8 cellular contexts compared by ENCODE assay signal in genomic region chr12:19129121-19129485, GRCh38. TPM values are rescaled to one million over a fixed set of nuclear protein-coding genes. Genes with fewer than 3 reads are reported as not detected.
DNase-seq lines count a peak whose midpoint lies in the region; ATAC-seq lines count a peak whose summit lies in the region.

No MANE protein-coding gene starts in this region.

- H3K9me3 Mint-ChIP-seq in activated CD4-positive, alpha-beta memory T cell treated with anti-CD3 and anti-CD28 coated beads, Interleukin-2, amount 10 ng/mL, durations not matched to agents 7 days and 5 days: peaks cover 11% of the 10 kb centered on the region
- H3K9me3 Mint-ChIP-seq in stimulated activated effector memory CD8-positive, alpha-beta T cell treated with anti-CD3 and anti-CD28 coated beads, Interleukin-12 subunit alpha, Interleukin-12 subunit beta, amount 100 ng/mL, for 72 hours: peaks cover 12% of the 10 kb centered on the region

- peaks cover 29% of the 10 kb centered on the region for H3K4me1 Mint-ChIP-seq in activated CD4-positive, alpha-beta memory T cell treated with anti-CD3 and anti-CD28 coated beads, Interleukin-2, amount 10 ng/mL, durations not matched to agents 7 days and 5 days
- H3K4me1 Mint-ChIP-seq in stimulated activated effector memory CD8-positive, alpha-beta T cell treated with anti-CD3 and anti-CD28 coated beads, Interleukin-12 subunit alpha, Interleukin-12 subunit beta, amount 100 ng/mL, for 72 hours: peaks cover 14% of the 10 kb centered on the region

- H3K27me3 Mint-ChIP-seq in activated CD4-positive, alpha-beta memory T cell treated with anti-CD3 and anti-CD28 coated beads, Interleukin-2, amount 10 ng/mL, durations not matched to agents 7 days and 5 days: no peaks in the 10 kb centered on the region

- ATAC-seq in stimulated activated effector memory CD8-positive, alpha-beta T cell treated with anti-CD3 and anti-CD28 coated beads, Interleukin-12 subunit alpha, Interleukin-12 subunit beta, amount 100 ng/mL, for 72 hours: no peak

- H3K9me3 ChIP-seq in iPS DF 6.9 (ENCODE audit: control insufficient read depth, insufficient read depth, low read length): no peaks in the 10 kb centered on the region; the same call in 1 of the 2 replicates

- H3K36me3 Mint-ChIP-seq in activated CD4-positive, alpha-beta memory T cell treated with anti-CD3 and anti-CD28 coated beads, Interleukin-2, amount 10 ng/mL, durations not matched to agents 7 days and 5 days (ENCODE audit: low read depth): peaks cover 15% of the 10 kb centered on the region
- H3K36me3 Mint-ChIP-seq in stimulated activated effector memory CD8-positive, alpha-beta T cell treated with anti-CD3 and anti-CD28 coated beads, Interleukin-12 subunit alpha, Interleukin-12 subunit beta, amount 100 ng/mL, for 72 hours: no peaks in the 10 kb centered on the region

- H3K27ac ChIP-seq in iPS DF 6.9 (ENCODE audit: low read length): no peak overlapping the region

- POLR2A ChIA-PET in activated CD4-positive, alpha-beta memory T cell treated with anti-CD3 and anti-CD28 coated beads, Interleukin-2, amount 10 ng/mL, durations not matched to agents 7 days and 5 days (lab: Charles Lee): no interaction called here

- DNase-seq in NCI-H2107 treated with DMSO at 0.1 percent for 48 hours (lab: John Stamatoyannopoulos, UW; ENCODE audit: unreplicated experiment) (peak; percentile 36), NCI-H2107 (lab: John Stamatoyannopoulos, UW) (no peak), iPS DF 6.9 (ENCODE audit: low read depth, low spot score) (no peak), islet precursor cell (no peak), EL (no peak), SHP77 treated with DMSO at 0.1 percent for 48 hours (lab: John Stamatoyannopoulos, UW) (no peak)
- no peak for DNase-seq in activated CD4-positive, alpha-beta memory T cell treated with anti-CD3 and anti-CD28 coated beads, Interleukin-2, amount 10 ng/mL, durations not matched to agents 7 days and 5 days
- no peak for DNase-seq in stimulated activated effector memory CD8-positive, alpha-beta T cell treated with anti-CD3 and anti-CD28 coated beads, Interleukin-12 subunit alpha, Interleukin-12 subunit beta, amount 100 ng/mL, for 72 hours (ENCODE audit: low spot score in 2 of 2)

- no peaks in the 10 kb centered on the region for H3K27me3 ChIP-seq in iPS DF 6.9 (ENCODE audit: control insufficient read depth, insufficient read depth, low read length)

- CTCF ChIA-PET in activated CD4-positive, alpha-beta memory T cell treated with anti-CD3 and anti-CD28 coated beads, Interleukin-2, amount 10 ng/mL, durations not matched to agents 7 days and 5 days (lab: Charles Lee): interaction anchor here (0.7 kb wide), 2 partner anchors 8 to 125 kb away, joined by 4 read pairs; no protein-coding TSS in a partner anchor

- peak overlapping the region; percentile 25; the same call in 1 of the 2 replicates for H3K4me3 ChIP-seq in iPS DF 6.9 (ENCODE audit: low read length)

- H3K36me3 ChIP-seq in iPS DF 6.9 (ENCODE audit: control insufficient read depth, insufficient read depth, low read length): no peaks in the 10 kb centered on the region; the same call in 1 of the 2 replicates

- peak overlapping the region; percentile 48 for H3K27ac Mint-ChIP-seq in activated CD4-positive, alpha-beta memory T cell treated with anti-CD3 and anti-CD28 coated beads, Interleukin-2, amount 10 ng/mL, durations not matched to agents 7 days and 5 days
- peak overlapping the region; percentile 68 for H3K27ac Mint-ChIP-seq in stimulated activated effector memory CD8-positive, alpha-beta T cell treated with anti-CD3 and anti-CD28 coated beads, Interleukin-12 subunit alpha, Interleukin-12 subunit beta, amount 100 ng/mL, for 72 hours

- peak overlapping the region; percentile 69 for H3K4me3 Mint-ChIP-seq in activated CD4-positive, alpha-beta memory T cell treated with anti-CD3 and anti-CD28 coated beads, Interleukin-2, amount 10 ng/mL, durations not matched to agents 7 days and 5 days
- peak overlapping the region; percentile 93 for H3K4me3 Mint-ChIP-seq in stimulated activated effector memory CD8-positive, alpha-beta T cell treated with anti-CD3 and anti-CD28 coated beads, Interleukin-12 subunit alpha, Interleukin-12 subunit beta, amount 100 ng/mL, for 72 hours

- H3K4me1 ChIP-seq in iPS DF 6.9 (ENCODE audit: control insufficient read depth, insufficient read depth, low read length): no peaks in the 10 kb centered on the region

- WGBS in iPS DF 6.9 (ENCODE audit: insufficient coverage, insufficient read length): no CpG with 5 or more reads among the region's 12 CpGs

RNA-seq across cellular contexts. Expression of gene PLEKHA5, which starts 0.4 kb away (rescaled TPM):
- total RNA-seq in activated CD4-positive, alpha-beta memory T cell treated with anti-CD3 and anti-CD28 coated beads, Interleukin-2, amount 10 ng/mL, durations not matched to agents 7 days and 5 days: 10 to 100 TPM; 13.5 to 15.2 TPM
